ENCODE assay signal across 22 cellular contexts in genomic region chr3:170309044-170309443, GRCh38.
"Had no signal": no experiment of that assay in that cellular context is flagged by ENCODE, and none has a peak within 500 bp of the region (broad histone marks: within the 10 kb centered on the region; RNA-seq: fewer than 3 reads in every experiment).

No MANE protein-coding gene starts in this region.

- H3K4me2 ChIP-seq: hepatocyte had no signal

- H2AFZ ChIP-seq: hepatocyte, parathyroid adenoma had no signal

- H3K4me1 ChIP-seq: parathyroid adenoma, vagina had no signal

- ATAC-seq: activated CD4-positive, alpha-beta T cell treated with anti-CD3 and anti-CD28 coated beads for 36 hours; left lobe of liver; lower lobe of right lung; right cardiac atrium had no signal

- H3K79me2 ChIP-seq: hepatocyte, parathyroid adenoma had no signal

- H3K4me3 ChIP-seq: coronary artery, hepatocyte, lower lobe of right lung, thoracic aorta, vagina had no signal

- H3K9ac ChIP-seq: parathyroid adenoma had no signal

- H3K27ac ChIP-seq: coronary artery, hepatocyte, lower lobe of right lung, parathyroid adenoma, thoracic aorta, vagina had no signal

- DNase-seq: activated B cell treated with CpG ODN at 0.5 μM for 24 hours; activated CD4-positive, alpha-beta memory T cell treated with anti-CD3 and anti-CD28 coated beads for 36 hours; activated CD4-positive, alpha-beta T cell treated with anti-CD3 and anti-CD28 coated beads for 36 hours; activated naive CD4-positive, alpha-beta T cell treated with Interleukin-2 at 50 U/mL for 16 hours; activated naive CD8-positive, alpha-beta T cell treated with anti-CD3 and anti-CD28 coated beads for 36 hours; activated T-cell treated with anti-CD3 and anti-CD28 coated beads, Interleukin-2, amount 50 U/mL, for 48 hours; amygdala; foreskin melanocyte; glutamatergic neuron; immature natural killer cell; lower lobe of right lung; naive B cell; nucleus accumbens; right cardiac atrium; stimulated activated CD4-positive, alpha-beta T cell treated with anti-CD3 and anti-CD28 coated beads, Interleukin-4, amount 100 ng/mL, for 24 hours; stimulated activated naive CD4-positive, alpha-beta T cell treated with Interleukin-2 at 50 U/mL for 16 hours had no signal

- H3K27me3 ChIP-seq: hepatocyte, vagina had no signal

- H3K9me3 ChIP-seq: lower lobe of right lung, thoracic aorta, vagina had no signal

- H3K36me3 ChIP-seq: lower lobe of right lung, thoracic aorta, vagina had no signal
